In the genomic region with DNA sequence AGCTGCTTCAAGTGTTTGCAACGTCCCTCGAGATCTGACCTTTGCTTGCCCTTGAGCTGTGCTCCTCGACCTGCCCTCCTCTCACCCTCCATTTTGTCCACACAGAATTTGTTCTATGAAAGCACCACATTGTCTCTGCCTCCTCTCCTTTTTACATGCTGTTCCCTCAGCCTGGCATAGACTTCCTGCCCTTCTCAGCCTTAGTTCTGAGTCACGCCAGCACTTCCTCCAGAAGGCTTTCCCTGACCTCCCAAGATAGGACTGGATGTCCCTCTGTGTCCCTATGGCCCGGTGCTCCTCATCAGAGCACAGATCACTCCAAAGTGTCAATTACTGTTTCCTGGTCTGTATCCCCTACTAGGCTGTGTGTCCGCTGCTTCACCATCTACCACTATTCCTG, we compare ENCODE assay signal across 14 cellular contexts. TPM values are rescaled to one million over a fixed set of nuclear protein-coding genes. Genes with fewer than 3 reads are reported as not detected.
A peak's percentile ranks its signal among the peaks of the same experiment; 100 is the strongest.
DNase-seq lines count a peak whose midpoint lies in the region; ATAC-seq and TF ChIP-seq lines count a peak whose summit lies in the region.
"Had no signal": no experiment of that assay in that cellular context is flagged by ENCODE, and none has a peak within 500 bp of the region (broad histone marks: within the 10 kb centered on the region; RNA-seq: fewer than 3 reads in every experiment).

No MANE protein-coding gene starts in this region.

- no peak overlapping the region for H4K8ac ChIP-seq in mesenchymal stem cell (ENCODE audit: low read length)

- H3K9me3 Mint-ChIP-seq in Caco-2 (ENCODE audit: unreplicated experiment), result no peaks in the 10 kb centered on the region

- no peak overlapping the region for H3K4me3 Mint-ChIP-seq in Caco-2 (ENCODE audit: unreplicated experiment)

- H3K9me3 ChIP-seq in Panc1 (ENCODE audit: control insufficient read depth, insufficient read depth, low read depth, low read length), result no peaks in the 10 kb centered on the region; the same call in 1 of the 2 replicates
- H3K9me3 ChIP-seq in subcutaneous abdominal adipose tissue (ENCODE audit: control insufficient read depth in 5 of 5, low read length in 5 of 5), result no peaks in the 10 kb centered on the region
- H3K9me3 ChIP-seq in Caco-2, result no peaks in the 10 kb centered on the region
- H3K9me3 ChIP-seq in mesenchymal stem cell (ENCODE audit: control insufficient read depth, low read length), result no peaks in the 10 kb centered on the region
- H3K9me3 ChIP-seq: BLaER1 had no signal

- H3K4me3 ChIP-seq in Panc1 (ENCODE audit: low read depth in 2 of 2, low read length in 2 of 2), result no peak overlapping the region
- no peak overlapping the region for H3K4me3 ChIP-seq in subcutaneous abdominal adipose tissue (ENCODE audit: low read depth in 1 of 5, low read length in 5 of 5)
- H3K4me3 ChIP-seq in Caco-2 (ENCODE audit: low read depth, low read length), result no peak overlapping the region
- no peak overlapping the region for H3K4me3 ChIP-seq in mesenchymal stem cell (ENCODE audit: insufficient read depth in 1 of 2, low read depth in 1 of 2, low read length in 2 of 2)
- H3K4me3 ChIP-seq: BLaER1, GM23248 had no signal

- H3K4me1 Mint-ChIP-seq in Caco-2 (ENCODE audit: low read depth, unreplicated experiment), result no peaks in the 10 kb centered on the region

- WGBS in mesenchymal stem cell, result 54% methylated on average over 5 of the region's 6 CpGs

- no peak overlapping the region for H3K27ac Mint-ChIP-seq in Caco-2 (ENCODE audit: unreplicated experiment)

- CTCF ChIA-PET in Panc1 (lab: Charles Lee) (no interaction called here), Caco-2 (lab: Charles Lee) (no interaction called here)

- BruUV-seq in Panc1 (replicated peaks; lab: Mats Ljungman, UMichigan) (no TSS peak), Caco-2 (replicated peaks; lab: Mats Ljungman, UMichigan) (no TSS peak)

- H2BK12ac ChIP-seq in mesenchymal stem cell (ENCODE audit: low read length in 2 of 2), result no peak overlapping the region

- no peak overlapping the region for H2BK120ac ChIP-seq in mesenchymal stem cell (ENCODE audit: low read depth, low read length)

- no peak overlapping the region for H2AK5ac ChIP-seq in mesenchymal stem cell (ENCODE audit: low read length, severe bottlenecking)

- H3K36me3 Mint-ChIP-seq in Caco-2 (ENCODE audit: insufficient read depth, unreplicated experiment), result no peaks in the 10 kb centered on the region

- intact Hi-C loops in left ventricle myocardium superior (cut with micrococcal nuclease) (no loop called here), Right ventricle myocardium superior (cut with DNase I) (no loop called here), Panc1 (cut with micrococcal nuclease; ENCODE audit: unreplicated experiment) (no loop called here), Caco-2 (cut with micrococcal nuclease; ENCODE audit: unreplicated experiment) (no loop called here)

- peak; percentile 31 for ATAC-seq in left ventricle myocardium superior
- no peak for ATAC-seq in Right ventricle myocardium superior (ENCODE audit: poor library complexity)
- peak; percentile 57; the same call in 1 of the 2 replicates for ATAC-seq in Panc1

- H2BK5ac ChIP-seq in mesenchymal stem cell (ENCODE audit: low read depth, low read length, poor library complexity, severe bottlenecking), result no peak overlapping the region

- no peak overlapping the region for H2BK15ac ChIP-seq in mesenchymal stem cell (ENCODE audit: low read depth, poor library complexity, severe bottlenecking)

- H3K14ac ChIP-seq in mesenchymal stem cell (ENCODE audit: low read length in 2 of 2), result no peak overlapping the region

- no peak overlapping the region for H2AFZ ChIP-seq in mesenchymal stem cell (ENCODE audit: low read depth, low read length)
- H2AFZ ChIP-seq: GM23248 had no signal

- POLR2A ChIA-PET in Panc1 (lab: Charles Lee) (no interaction called here), Caco-2 (lab: Charles Lee) (no interaction called here)

- H3K9ac ChIP-seq in subcutaneous abdominal adipose tissue (ENCODE audit: low read length in 5 of 5) (peak overlapping the region in 1 of 5 donors; percentile 41), mesenchymal stem cell (ENCODE audit: low read length) (no peak overlapping the region)
- H3K9ac ChIP-seq: BLaER1, GM23248 had no signal

- H3K27ac ChIP-seq in Panc1 (ENCODE audit: low read length) (no peak overlapping the region), epithelial cell of prostate (peak overlapping the region; percentile 71), subcutaneous abdominal adipose tissue (ENCODE audit: low read depth, low read length) (peak overlapping the region; percentile 24), mesenchymal stem cell (ENCODE audit: low read length, poor library complexity, severe bottlenecking) (no peak overlapping the region)
- H3K27ac ChIP-seq: BLaER1, RWPE1 had no signal

- H3K27me3 ChIP-seq in Panc1 (ENCODE audit: control insufficient read depth, insufficient read depth, low read length) (no peaks in the 10 kb centered on the region), subcutaneous abdominal adipose tissue (ENCODE audit: control insufficient read depth in 5 of 5, insufficient read depth in 4 of 5, low read length in 5 of 5) (no peaks in the 10 kb centered on the region), Caco-2 (replicated peaks; ENCODE audit: control insufficient read depth, insufficient read depth, low read length) (peaks cover 4% of the 10 kb centered on the region), mesenchymal stem cell (ENCODE audit: control insufficient read depth in 1 of 2, insufficient read depth in 1 of 2, low read length in 2 of 2) (no peaks in the 10 kb centered on the region)
- H3K27me3 ChIP-seq: BLaER1 had no signal

- no peak overlapping the region for H3K4ac ChIP-seq in mesenchymal stem cell (ENCODE audit: low read depth in 1 of 2, low read length in 2 of 2)

- H3K23ac ChIP-seq in mesenchymal stem cell (ENCODE audit: low read length in 2 of 2), result peak overlapping the region in 1 of 2 experiments; percentile 1

- no peak overlapping the region for H3K18ac ChIP-seq in mesenchymal stem cell (ENCODE audit: low read depth in 1 of 2, low read length in 2 of 2)

- peaks cover 17% of the 10 kb centered on the region for H3K27me3 Mint-ChIP-seq in Caco-2 (ENCODE audit: insufficient read depth, unreplicated experiment)

- H4K91ac ChIP-seq in mesenchymal stem cell (ENCODE audit: low read length), result no peak overlapping the region

- in situ Hi-C loops in Panc1 (cut with HindIII; ENCODE audit: low pct_unique_long_range_greater_than_20kb, low sequenced_read_pairs), result no loop called here

- TF ChIP-seq CTCF in Panc1 (IDR thresholded peaks at IDR 0.05) (no peak), Caco-2 (IDR thresholded peaks at IDR 0.05; ENCODE audit: insufficient read depth in 1 of 2, low read depth in 1 of 2, low read length in 1 of 2, severe bottlenecking in 1 of 2, unreplicated experiment in 1 of 2) (no peak)

- DNase-seq in left ventricle myocardium superior (no peak), Right ventricle myocardium superior (no peak), Panc1 (ENCODE audit: low read depth, low spot score) (no peak), epithelial cell of prostate (ENCODE audit: low read depth, low spot score) (no peak), Caco-2 (no peak), mesenchymal stem cell (no peak), Ammon's horn (ENCODE audit: low spot score) (no peak)
- DNase-seq: GM23248, HCEC 1CT, NCI-H1694 treated with DMSO at 0.1 percent for 48 hours, NCI-H748 treated with DMSO at 0.1 percent for 48 hours had no signal

- H3K4me1 ChIP-seq in Panc1 (ENCODE audit: control insufficient read depth, insufficient read depth, low read length), result no peaks in the 10 kb centered on the region; the same call in 1 of the 2 replicates
- H3K4me1 ChIP-seq in subcutaneous abdominal adipose tissue (ENCODE audit: control insufficient read depth in 5 of 5, insufficient read depth in 5 of 5, low read length in 5 of 5), result peaks cover 2 to 24% (median 13%) of the 10 kb centered on the region in 5 donors
- H3K4me1 ChIP-seq in Caco-2, result no peaks in the 10 kb centered on the region
- no peaks in the 10 kb centered on the region for H3K4me1 ChIP-seq in mesenchymal stem cell (ENCODE audit: control insufficient read depth, insufficient read depth, low read depth, low read length)

- no peak overlapping the region for H3K4me2 ChIP-seq in mesenchymal stem cell (ENCODE audit: low read length, poor library complexity, severe bottlenecking)
- H3K4me2 ChIP-seq: BLaER1 had no signal

- no peaks in the 10 kb centered on the region for H3K36me3 ChIP-seq in Panc1 (ENCODE audit: control insufficient read depth, insufficient read depth, low read length)
- peaks cover 0 to 6% (median 0%) of the 10 kb centered on the region in 5 donors for H3K36me3 ChIP-seq in subcutaneous abdominal adipose tissue (ENCODE audit: control insufficient read depth in 5 of 5, insufficient read depth in 5 of 5, low read length in 5 of 5)
- no peaks in the 10 kb centered on the region for H3K36me3 ChIP-seq in Caco-2 (ENCODE audit: control insufficient read depth, insufficient read depth, low read length)
- peaks cover 0 to 3% of the 10 kb centered on the region in 2 experiments for H3K36me3 ChIP-seq in mesenchymal stem cell (ENCODE audit: control insufficient read depth in 1 of 2, insufficient read depth in 2 of 2, low read depth in 1 of 2, low read length in 2 of 2)
- H3K36me3 ChIP-seq: BLaER1 had no signal

- no peaks in the 10 kb centered on the region for H3K79me1 ChIP-seq in mesenchymal stem cell (replicated peaks; ENCODE audit: low read length, poor library complexity, severe bottlenecking)

RNA-seq across cellular contexts. Expression of gene JHY, which starts 16.2 kb away (rescaled TPM):
- 1.8 TPM for total RNA-seq in left ventricle myocardium superior
- 2.6 TPM for total RNA-seq in Right ventricle myocardium superior
- 10.1 TPM for total RNA-seq in Panc1 (2021; ENCODE audit: unreplicated experiment)
- 5.3 TPM for polyA plus RNA-seq in Panc1 (2012; ENCODE audit: insufficient read length)
- 0.26 and 0.34 TPM in 2 replicates for total RNA-seq in Caco-2 (2022)
- polyA plus RNA-seq in mesenchymal stem cell (2013, experiment 1 of 2), result 3.2 TPM
- 3.1 TPM for polyA plus RNA-seq in mesenchymal stem cell (2013, experiment 2 of 2)

Comparison
In these comparisons a context has a peak if more than half of its experiments do, and no peak if none do; other contexts are left out.
1. H3K27ac ChIP-seq: peak in epithelial cell of prostate (single experiment) and subcutaneous abdominal adipose tissue (single experiment); none in Panc1 (single experiment) and mesenchymal stem cell (single experiment).